In the genomic region with DNA sequence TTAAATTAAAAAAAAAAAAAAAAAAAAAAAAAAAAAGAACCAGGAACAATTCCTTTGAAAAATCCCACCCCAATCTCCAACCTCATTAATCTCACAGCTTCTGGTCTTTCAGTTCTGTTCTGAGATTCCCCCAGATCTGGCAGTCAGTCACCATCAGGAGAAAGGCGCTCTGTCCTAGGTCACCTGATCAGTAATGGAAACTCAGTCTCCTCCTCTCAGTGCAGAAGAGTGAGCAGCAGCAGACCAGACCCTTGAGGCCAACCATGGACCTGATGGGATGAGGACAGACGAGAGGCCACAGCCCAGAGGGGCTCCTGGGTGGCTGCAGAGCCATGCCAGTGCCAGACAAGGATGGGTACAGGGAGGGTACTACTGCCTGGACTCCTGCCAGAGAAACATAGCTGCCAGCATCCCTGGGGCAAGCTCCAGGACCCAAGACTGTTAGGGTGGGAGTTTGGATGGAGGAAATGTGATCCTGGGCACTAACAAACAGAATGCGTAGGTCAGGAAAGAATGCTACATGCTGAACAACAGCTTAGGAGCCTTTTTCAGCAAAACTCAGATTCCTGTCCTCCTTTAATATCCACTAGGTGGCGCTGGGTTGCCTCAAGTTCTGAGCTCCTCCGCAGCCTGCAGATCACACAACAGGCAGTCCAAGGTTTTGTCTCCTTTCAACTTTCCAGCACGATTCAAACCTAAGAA, we compare ENCODE assay signal across 8 cellular contexts. TPM values are rescaled to one million over a fixed set of nuclear protein-coding genes. Genes with fewer than 3 reads are reported as not detected.
DNase-seq lines count a peak whose midpoint lies in the region; ATAC-seq and TF ChIP-seq lines count a peak whose summit lies in the region.

No MANE protein-coding gene starts in this region.

- WGBS in endodermal cell (ENCODE audit: insufficient coverage in 1 of 2, insufficient read length in 1 of 2), 2 experiments: 46 to 47% methylated on average over 6 of the region's 6 CpGs

- intact Hi-C loops in CD4-positive, alpha-beta memory T cell (cut with micrococcal nuclease): loop anchor here (1.0 kb wide), 2 partner anchors 75 to 256 kb away; no protein-coding TSS in a partner anchor

- peaks cover 4% of the 10 kb centered on the region for H3K4me1 ChIP-seq in CD4-positive, alpha-beta memory T cell (ENCODE audit: insufficient read depth, low read length)
- H3K4me1 ChIP-seq in endodermal cell (ENCODE audit: control insufficient read depth, insufficient read depth, low read length): peaks cover 3% of the 10 kb centered on the region

- H3K4me3 Mint-ChIP-seq in CD4-positive, alpha-beta memory T cell: no peak overlapping the region
- no peak overlapping the region for H3K4me3 Mint-ChIP-seq in activated CD8-positive, alpha-beta T cell treated with anti-CD3 and anti-CD28 coated beads, Interleukin-2, amount 10 ng/mL, durations not matched to agents 7 days and 5 days
- H3K4me3 Mint-ChIP-seq in endodermal cell (no peak overlapping the region), mesothelial cell of epicardium (no peak overlapping the region)

- CTCF ChIA-PET in CD4-positive, alpha-beta memory T cell (lab: Charles Lee; ENCODE audit: partially characterized antibody): interaction anchor here (0.7 to 5.1 kb wide), 32 partner anchors 8 to 256 kb away, joined by 3 to 42 read pairs (median 4); a partner anchor contains a TSS
- CTCF ChIA-PET in activated CD8-positive, alpha-beta T cell treated with anti-CD3 and anti-CD28 coated beads, Interleukin-2, amount 10 ng/mL, durations not matched to agents 7 days and 5 days (lab: Charles Lee): interaction anchor here (0.7 to 5.5 kb wide), 47 partner anchors 11 to 318 kb away, joined by 3 to 70 read pairs (median 4); a partner anchor contains a TSS

- DNase-seq in CD4-positive, alpha-beta memory T cell: peak in 4 of 5 donors; percentile 61 to 70 (median 66)
- peak; percentile 38 for DNase-seq in HK-2 (ENCODE audit: unreplicated experiment)
- peak; percentile 83 for DNase-seq in NCI-H82 (lab: John Stamatoyannopoulos, UW)
- DNase-seq in activated CD8-positive, alpha-beta T cell treated with anti-CD3 and anti-CD28 coated beads, Interleukin-2, amount 10 ng/mL, durations not matched to agents 7 days and 5 days: peak; percentile 75
- peak; percentile 79 for DNase-seq in endodermal cell
- peak in 1 of 2 experiments; percentile 51 for DNase-seq in mesothelial cell of epicardium (ENCODE audit: low spot score in 2 of 2, unreplicated experiment in 2 of 2)
- DNase-seq in stimulated activated naive CD8-positive, alpha-beta T cell treated with anti-CD3 and anti-CD28 coated beads, Interleukin-15, Interleukin-2, amounts not matched to agents 100 U/mL and 50 U/mL, for 24 hours: peak; percentile 46

- TF ChIP-seq CTCF in endodermal cell (conservative IDR thresholded peaks at IDR 0.05) (peak; percentile 91), mesothelial cell of epicardium (IDR thresholded peaks at IDR 0.05; ENCODE audit: unreplicated experiment) (peak; percentile 74)

- H3K9me3 Mint-ChIP-seq in CD4-positive, alpha-beta memory T cell: no peaks in the 10 kb centered on the region
- H3K9me3 Mint-ChIP-seq in activated CD8-positive, alpha-beta T cell treated with anti-CD3 and anti-CD28 coated beads, Interleukin-2, amount 10 ng/mL, durations not matched to agents 7 days and 5 days (ENCODE audit: insufficient read depth): no peaks in the 10 kb centered on the region
- H3K9me3 Mint-ChIP-seq in endodermal cell (no peaks in the 10 kb centered on the region), mesothelial cell of epicardium (no peaks in the 10 kb centered on the region)

- no peaks in the 10 kb centered on the region for H3K27me3 Mint-ChIP-seq in CD4-positive, alpha-beta memory T cell
- no peaks in the 10 kb centered on the region for H3K27me3 Mint-ChIP-seq in activated CD8-positive, alpha-beta T cell treated with anti-CD3 and anti-CD28 coated beads, Interleukin-2, amount 10 ng/mL, durations not matched to agents 7 days and 5 days (ENCODE audit: low read depth)
- no peaks in the 10 kb centered on the region for H3K27me3 Mint-ChIP-seq in endodermal cell (ENCODE audit: insufficient read depth)
- H3K27me3 Mint-ChIP-seq in mesothelial cell of epicardium (ENCODE audit: low read depth): no peaks in the 10 kb centered on the region

- peak overlapping the region in 2 of 7 donors; percentile 11 to 29 for H3K27ac Mint-ChIP-seq in CD4-positive, alpha-beta memory T cell
- H3K27ac Mint-ChIP-seq in activated CD8-positive, alpha-beta T cell treated with anti-CD3 and anti-CD28 coated beads, Interleukin-2, amount 10 ng/mL, durations not matched to agents 7 days and 5 days: no peak overlapping the region
- H3K27ac Mint-ChIP-seq in endodermal cell (no peak overlapping the region), mesothelial cell of epicardium (no peak overlapping the region)

- ATAC-seq in activated CD8-positive, alpha-beta T cell treated with anti-CD3 and anti-CD28 coated beads, Interleukin-2, amount 10 ng/mL, durations not matched to agents 7 days and 5 days: peak; percentile 89
- ATAC-seq in stimulated activated naive CD8-positive, alpha-beta T cell treated with anti-CD3 and anti-CD28 coated beads, Interleukin-15, Interleukin-2, amounts not matched to agents 100 U/mL and 50 U/mL, for 24 hours: peak; percentile 65
- ATAC-seq in GM21576 (IDR thresholded peaks at IDR 0.05; ENCODE audit: unreplicated experiment): no peak

- POLR2A ChIA-PET in CD4-positive, alpha-beta memory T cell (lab: Charles Lee; ENCODE audit: partially characterized antibody): interaction anchor here (0.8 kb wide), 1 partner anchor 255 kb away, joined by 4 read pairs; no protein-coding TSS in a partner anchor
- POLR2A ChIA-PET in activated CD8-positive, alpha-beta T cell treated with anti-CD3 and anti-CD28 coated beads, Interleukin-2, amount 10 ng/mL, durations not matched to agents 7 days and 5 days (lab: Charles Lee): interaction anchor here (0.7 to 1.2 kb wide), 3 partner anchors 29 to 911 kb away, joined by 3 read pairs; no protein-coding TSS in a partner anchor

- H3K27me3 ChIP-seq in CD4-positive, alpha-beta memory T cell (ENCODE audit: insufficient read depth, low read length): no peaks in the 10 kb centered on the region
- H3K27me3 ChIP-seq in endodermal cell (ENCODE audit: control insufficient read depth, insufficient read depth, low read length, poor library complexity, severe bottlenecking): no peaks in the 10 kb centered on the region

- H3K36me3 Mint-ChIP-seq in CD4-positive, alpha-beta memory T cell: peaks cover 15 to 37% of the 10 kb centered on the region in 2 donors
- H3K36me3 Mint-ChIP-seq in activated CD8-positive, alpha-beta T cell treated with anti-CD3 and anti-CD28 coated beads, Interleukin-2, amount 10 ng/mL, durations not matched to agents 7 days and 5 days (ENCODE audit: low read depth): peaks cover 24% of the 10 kb centered on the region
- H3K36me3 Mint-ChIP-seq in endodermal cell (ENCODE audit: low read depth): peaks cover 42% of the 10 kb centered on the region
- H3K36me3 Mint-ChIP-seq in mesothelial cell of epicardium: peaks cover 14% of the 10 kb centered on the region

- no peak overlapping the region for H3K27ac ChIP-seq in CD4-positive, alpha-beta memory T cell (ENCODE audit: low read depth, low read length)
- no peak overlapping the region for H3K27ac ChIP-seq in endodermal cell (ENCODE audit: low read depth, low read length)

- no peaks in the 10 kb centered on the region for H3K9me3 ChIP-seq in CD4-positive, alpha-beta memory T cell (ENCODE audit: control insufficient read depth in 1 of 2, low read length in 2 of 2)
- no peaks in the 10 kb centered on the region for H3K9me3 ChIP-seq in endodermal cell (ENCODE audit: control insufficient read depth, low read length)

- peaks cover 1 to 6% (median 4%) of the 10 kb centered on the region in 4 donors for H3K4me1 Mint-ChIP-seq in CD4-positive, alpha-beta memory T cell
- H3K4me1 Mint-ChIP-seq in activated CD8-positive, alpha-beta T cell treated with anti-CD3 and anti-CD28 coated beads, Interleukin-2, amount 10 ng/mL, durations not matched to agents 7 days and 5 days (ENCODE audit: low read depth): no peaks in the 10 kb centered on the region
- no peaks in the 10 kb centered on the region for H3K4me1 Mint-ChIP-seq in endodermal cell
- no peaks in the 10 kb centered on the region for H3K4me1 Mint-ChIP-seq in mesothelial cell of epicardium

- H3K4me3 ChIP-seq in CD4-positive, alpha-beta memory T cell (ENCODE audit: low read length in 2 of 2): no peak overlapping the region
- no peak overlapping the region for H3K4me3 ChIP-seq in endodermal cell (ENCODE audit: low read length)

- H3K36me3 ChIP-seq in CD4-positive, alpha-beta memory T cell (ENCODE audit: insufficient read depth, low read length): peaks cover 14% of the 10 kb centered on the region
- peaks cover 9% of the 10 kb centered on the region for H3K36me3 ChIP-seq in endodermal cell (ENCODE audit: control insufficient read depth, insufficient read depth, low read length)

- H3K9ac ChIP-seq in endodermal cell (ENCODE audit: extremely low read depth, low read length, poor library complexity, severe bottlenecking): no peak overlapping the region

RNA-seq across cellular contexts. Expression of a gene that starts 28.7 kb away (rescaled TPM):
- total RNA-seq in CD4-positive, alpha-beta memory T cell: 10 to 100 TPM; 30.7 TPM
- 10 to 100 TPM; 58.1 to 82.6 TPM for polyA plus RNA-seq in CD4-positive, alpha-beta memory T cell
- 10 to 100 TPM; 48.6 to 49.3 TPM for total RNA-seq in activated CD8-positive, alpha-beta T cell treated with anti-CD3 and anti-CD28 coated beads, Interleukin-2, amount 10 ng/mL, durations not matched to agents 7 days and 5 days
- total RNA-seq in endodermal cell (10 to 100 TPM; 59.9 to 62.2 TPM), mesothelial cell of epicardium (43.4 to 44.7 TPM (median 44.2 TPM) in 3 replicates)
- 46.4 TPM for polyA plus RNA-seq in endodermal cell (2013, experiment 1 of 2)
- polyA plus RNA-seq in endodermal cell (2013, experiment 2 of 2): 43.3 TPM

RNA-seq across cellular contexts. Expression of a gene that starts 31.7 kb away (rescaled TPM):
- total RNA-seq in CD4-positive, alpha-beta memory T cell: 10 to 100 TPM; 38.6 to 40.5 TPM
- polyA plus RNA-seq in CD4-positive, alpha-beta memory T cell: 10 to 100 TPM in 1 of 2 donors, 1 to 10 TPM in 1; 9.0 to 15.2 TPM
- total RNA-seq in activated CD8-positive, alpha-beta T cell treated with anti-CD3 and anti-CD28 coated beads, Interleukin-2, amount 10 ng/mL, durations not matched to agents 7 days and 5 days: 10 to 100 TPM; 30.8 to 36.8 TPM
- total RNA-seq in endodermal cell (10 to 100 TPM; 34.8 to 37.0 TPM), mesothelial cell of epicardium (43.5 to 45.8 TPM (median 44.5 TPM) in 3 replicates)
- 31.7 TPM for polyA plus RNA-seq in endodermal cell (2013, experiment 1 of 2)
- 25.0 TPM for polyA plus RNA-seq in endodermal cell (2013, experiment 2 of 2)

RNA-seq across cellular contexts. Expression of a gene that starts 34.3 kb away (rescaled TPM):
- total RNA-seq in CD4-positive, alpha-beta memory T cell: not detected
- polyA plus RNA-seq in CD4-positive, alpha-beta memory T cell: not detected
- total RNA-seq in activated CD8-positive, alpha-beta T cell treated with anti-CD3 and anti-CD28 coated beads, Interleukin-2, amount 10 ng/mL, durations not matched to agents 7 days and 5 days: under 1 TPM in 1 of 2 experiments, not detected in 1; 0.40 TPM
- total RNA-seq in endodermal cell (10 to 100 TPM; 70.7 to 76.4 TPM), mesothelial cell of epicardium (73.5 to 81.2 TPM (median 73.5 TPM) in 3 replicates)
- polyA plus RNA-seq in endodermal cell (2013, experiment 1 of 2): 44.3 TPM
- polyA plus RNA-seq in endodermal cell (2013, experiment 2 of 2): 38.2 TPM

RNA-seq across cellular contexts. Expression of a gene that starts 45.7 kb away (rescaled TPM):
- total RNA-seq in CD4-positive, alpha-beta memory T cell: not detected
- polyA plus RNA-seq in CD4-positive, alpha-beta memory T cell: not detected
- not detected for total RNA-seq in activated CD8-positive, alpha-beta T cell treated with anti-CD3 and anti-CD28 coated beads, Interleukin-2, amount 10 ng/mL, durations not matched to agents 7 days and 5 days
- total RNA-seq in endodermal cell (not detected), mesothelial cell of epicardium (not detected in 3 replicates)
- not detected for polyA plus RNA-seq in endodermal cell (2013, experiment 1 of 2)
- polyA plus RNA-seq in endodermal cell (2013, experiment 2 of 2): not detected

RNA-seq across cellular contexts. Expression of a gene that starts 53.1 kb away (rescaled TPM):
- total RNA-seq in CD4-positive, alpha-beta memory T cell: 10 to 100 TPM in 1 of 2 experiments, 1 to 10 TPM in 1; 10.0 to 10.2 TPM
- polyA plus RNA-seq in CD4-positive, alpha-beta memory T cell: 10 to 100 TPM; 12.5 to 20.1 TPM
- total RNA-seq in activated CD8-positive, alpha-beta T cell treated with anti-CD3 and anti-CD28 coated beads, Interleukin-2, amount 10 ng/mL, durations not matched to agents 7 days and 5 days: 10 to 100 TPM; 62.3 to 63.2 TPM
- total RNA-seq in endodermal cell: 10 to 100 TPM; 54.2 to 66.4 TPM
- polyA plus RNA-seq in endodermal cell (2013, experiment 1 of 2): 66.3 TPM
- polyA plus RNA-seq in endodermal cell (2013, experiment 2 of 2): 62.0 TPM
- total RNA-seq in mesothelial cell of epicardium: 33.1 to 34.8 TPM (median 33.9 TPM) in 3 replicates

Comparison
In these comparisons a context has a peak if more than half of its experiments do, and no peak if none do; other contexts are left out.
1. RNA of a gene that starts 34.3 kb away (total RNA-seq): 73.5 to 81.2 TPM in mesothelial cell of epicardium and 70.7 to 76.4 TPM in endodermal cell; not detected in CD4-positive, alpha-beta memory T cell and 0.40 TPM in activated CD8-positive, alpha-beta T cell treated with anti-CD3 and anti-CD28 coated beads, Interleukin-2, amount 10 ng/mL, durations not matched to agents 7 days and 5 days; every median in the first group is over 10 times any median in the second.